12 cellular contexts compared by ENCODE assay signal in the genomic region with DNA sequence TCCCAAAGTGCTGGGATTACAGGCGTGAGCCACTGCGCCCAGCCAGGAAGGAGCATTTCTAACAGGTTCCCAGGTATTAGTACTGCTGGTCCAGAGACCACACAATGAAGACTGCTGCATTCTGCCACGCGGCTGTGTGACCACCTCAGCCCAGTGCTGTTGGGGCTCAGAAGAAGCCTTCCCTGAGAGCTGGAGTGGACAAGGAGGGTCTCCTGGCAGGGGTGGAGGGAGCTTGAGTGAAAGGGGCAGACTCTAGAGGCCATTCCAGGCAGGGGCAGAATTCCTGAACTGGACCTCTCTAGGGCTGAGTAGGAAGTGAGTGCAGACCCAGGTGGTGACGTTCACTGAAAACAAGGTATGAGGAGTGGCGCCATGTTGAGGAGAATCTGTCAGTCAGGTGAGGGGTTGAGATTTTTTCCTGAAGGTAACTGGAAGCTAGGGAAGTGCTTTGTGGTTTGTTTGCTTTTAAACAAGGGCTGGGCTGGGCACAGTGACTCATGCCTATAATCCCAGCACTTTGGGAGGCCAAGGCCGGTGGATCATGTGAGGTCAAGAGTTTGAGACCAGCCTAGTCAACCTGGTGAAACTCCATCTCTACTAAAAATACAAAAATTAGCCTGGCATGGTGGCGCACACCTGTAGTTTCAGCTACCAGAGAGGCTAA.
DNase-seq lines count a peak whose midpoint lies in the region; ATAC-seq and TF ChIP-seq lines count a peak whose summit lies in the region.
"Had no signal": no experiment of that assay in that cellular context is flagged by ENCODE, and none has a peak within 500 bp of the region (broad histone marks: within the 10 kb centered on the region; RNA-seq: fewer than 3 reads in every experiment).

No MANE protein-coding gene starts in this region.

- H3K9ac ChIP-seq in PC-3 (ENCODE audit: low read length): peak overlapping the region; percentile 61

- H3K27ac ChIP-seq in PC-3 (ENCODE audit: low read length) (peak overlapping the region; percentile 84), esophagus squamous epithelium (peak overlapping the region; percentile 59 to 74 (median 72)), sigmoid colon (no peak overlapping the region)
- H3K27ac ChIP-seq: SJCRH30 had no signal

- no peaks in the 10 kb centered on the region for H3K9me2 ChIP-seq in PC-3 (replicated peaks; ENCODE audit: low read length)

- H3K4me1 ChIP-seq in PC-3 (ENCODE audit: insufficient read depth, low read length) (peaks cover 46% of the 10 kb centered on the region), esophagus squamous epithelium (peaks cover 12 to 73% (median 14%) of the 10 kb centered on the region in 3 donors), sigmoid colon (peaks cover 0 to 4% (median 0%) of the 10 kb centered on the region in 4 donors)
- H3K4me1 ChIP-seq: SJCRH30 had no signal

- H3K4me3 ChIP-seq in PC-3 (ENCODE audit: low read length): no peak overlapping the region
- no peak overlapping the region for H3K4me3 ChIP-seq in esophagus squamous epithelium
- no peak overlapping the region for H3K4me3 ChIP-seq in sigmoid colon
- H3K4me3 ChIP-seq: SJCRH30 had no signal

- no peaks in the 10 kb centered on the region for H3K36me3 ChIP-seq in PC-3 (ENCODE audit: low read depth, low read length)
- H3K36me3 ChIP-seq in esophagus squamous epithelium: peaks cover 0 to 10% (median 0%) of the 10 kb centered on the region in 3 donors
- H3K36me3 ChIP-seq in sigmoid colon: peaks cover 0 to 8% (median 0%) of the 10 kb centered on the region in 4 donors
- H3K36me3 ChIP-seq: SJCRH30 had no signal

- TF ChIP-seq POLR2A in esophagus squamous epithelium (IDR thresholded peaks at IDR 0.05) (no peak), sigmoid colon (IDR thresholded peaks at IDR 0.05) (no peak)

- TF ChIP-seq CTCF in PC-3 (conservative IDR thresholded peaks at IDR 0.05; ENCODE audit: low read depth, low read length) (no peak), esophagus squamous epithelium (IDR thresholded peaks at IDR 0.05) (no peak), sigmoid colon (IDR thresholded peaks at IDR 0.05) (no peak)

- BruUV-seq in PC-3 (replicated peaks; lab: Mats Ljungman, UMichigan): TSS peak; percentile 29

- POLR2A ChIA-PET in PC-3 (lab: Charles Lee; ENCODE audit: unreplicated experiment): interaction anchor here (0.6 kb wide), 2 partner anchors 56 to 66 kb away, joined by 3 read pairs; no protein-coding TSS in a partner anchor

- no peaks in the 10 kb centered on the region for H4K20me1 ChIP-seq in PC-3 (ENCODE audit: low read length)

- H3K9me3 ChIP-seq in PC-3 (ENCODE audit: low read length) (no peaks in the 10 kb centered on the region), esophagus squamous epithelium (no peaks in the 10 kb centered on the region), sigmoid colon (no peaks in the 10 kb centered on the region)
- H3K9me3 ChIP-seq: SJCRH30 had no signal

- CTCF ChIA-PET in PC-3 (lab: Charles Lee): interaction anchor here (0.7 kb wide), 1 partner anchor 169 kb away, joined by 3 read pairs; no protein-coding TSS in a partner anchor

- no peak for TF ChIP-seq EP300 in sigmoid colon (IDR thresholded peaks at IDR 0.05)

- intact Hi-C loops in PC-3 (cut with micrococcal nuclease): no loop called here
- intact Hi-C loops in esophagus squamous epithelium (cut with DNase I): loop anchor here (10.0 kb wide), 1 partner anchor 58 kb away; no protein-coding TSS in a partner anchor
- intact Hi-C loops in sigmoid colon (cut with DNase I): no loop called here

- peak overlapping the region; percentile 40; the same call in 1 of the 2 replicates for H3K4me2 ChIP-seq in PC-3 (ENCODE audit: low read length)

- 42 to 76% methylated on average over 4 to 6 of the region's 8 CpGs for WGBS in esophagus squamous epithelium, 2 donors
- WGBS in sigmoid colon, 2 donors: 70 to 87% methylated on average over 8 of the region's 8 CpGs

- H3K79me2 ChIP-seq in PC-3 (ENCODE audit: low read length): no peaks in the 10 kb centered on the region

- ATAC-seq in PC-3 (peak; percentile 48), SK-N-SH treated with all-trans-retinoic acid at 6 μM for 48 hours (no peak)

- H3K27me3 ChIP-seq in PC-3 (ENCODE audit: low read length) (no peaks in the 10 kb centered on the region), esophagus squamous epithelium (no peaks in the 10 kb centered on the region), sigmoid colon (no peaks in the 10 kb centered on the region)
- H3K27me3 ChIP-seq: SJCRH30 had no signal

- no peak overlapping the region for H2AFZ ChIP-seq in PC-3 (ENCODE audit: low read length)

- no peaks in the 10 kb centered on the region for H3F3A ChIP-seq in PC-3 (ENCODE audit: low read length, unreplicated experiment)

- DNase-seq in DMS53 (lab: John Stamatoyannopoulos, UW) (peak; percentile 83), PC-3 (peak; percentile 85), esophagus squamous epithelium (lab: John Stamatoyannopoulos, UW) (no peak), sigmoid colon (peak; percentile 57), SK-N-DZ (ENCODE audit: low spot score) (no peak), T-helper 2 cell (no peak)
- no peak for DNase-seq in stimulated activated CD4-positive, alpha-beta T cell treated with anti-CD3 and anti-CD28 coated beads, Interleukin-4, amount 100 ng/mL, for 24 hours
- DNase-seq: activated CD4-positive, alpha-beta T cell treated with anti-CD3 and anti-CD28 coated beads, Interleukin-2, amount 50 U/mL, for 4 hours; DMS79 treated with DMSO at 0.1 percent for 48 hours; SJCRH30; stimulated activated naive CD4-positive, alpha-beta T cell treated with Interleukin-2 at 50 U/mL for 16 hours had no signal

TF ChIP-seq in SK-N-SH treated with all-trans-retinoic acid at 6 μM for 48 hours, 23 proteins besides CTCF, POLR2A, EP300 and RAD21 (continues in another document):
- TF ChIP-seq, protein P1, sequence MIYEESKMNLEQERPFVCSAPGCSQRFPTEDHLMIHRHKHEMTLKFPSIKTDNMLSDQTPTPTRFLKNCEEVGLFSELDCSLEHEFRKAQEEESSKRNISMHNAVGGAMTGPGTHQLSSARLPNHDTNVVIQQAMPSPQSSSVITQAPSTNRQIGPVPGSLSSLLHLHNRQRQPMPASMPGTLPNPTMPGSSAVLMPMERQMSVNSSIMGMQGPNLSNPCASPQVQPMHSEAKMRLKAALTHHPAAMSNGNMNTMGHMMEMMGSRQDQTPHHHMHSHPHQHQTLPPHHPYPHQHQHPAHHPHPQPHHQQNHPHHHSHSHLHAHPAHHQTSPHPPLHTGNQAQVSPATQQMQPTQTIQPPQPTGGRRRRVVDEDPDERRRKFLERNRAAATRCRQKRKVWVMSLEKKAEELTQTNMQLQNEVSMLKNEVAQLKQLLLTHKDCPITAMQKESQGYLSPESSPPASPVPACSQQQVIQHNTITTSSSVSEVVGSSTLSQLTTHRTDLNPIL (CRISPR knock-in tag; IDR thresholded peaks at IDR 0.05; ENCODE audit: low read depth): no peak
- TF ChIP-seq, protein P2, sequence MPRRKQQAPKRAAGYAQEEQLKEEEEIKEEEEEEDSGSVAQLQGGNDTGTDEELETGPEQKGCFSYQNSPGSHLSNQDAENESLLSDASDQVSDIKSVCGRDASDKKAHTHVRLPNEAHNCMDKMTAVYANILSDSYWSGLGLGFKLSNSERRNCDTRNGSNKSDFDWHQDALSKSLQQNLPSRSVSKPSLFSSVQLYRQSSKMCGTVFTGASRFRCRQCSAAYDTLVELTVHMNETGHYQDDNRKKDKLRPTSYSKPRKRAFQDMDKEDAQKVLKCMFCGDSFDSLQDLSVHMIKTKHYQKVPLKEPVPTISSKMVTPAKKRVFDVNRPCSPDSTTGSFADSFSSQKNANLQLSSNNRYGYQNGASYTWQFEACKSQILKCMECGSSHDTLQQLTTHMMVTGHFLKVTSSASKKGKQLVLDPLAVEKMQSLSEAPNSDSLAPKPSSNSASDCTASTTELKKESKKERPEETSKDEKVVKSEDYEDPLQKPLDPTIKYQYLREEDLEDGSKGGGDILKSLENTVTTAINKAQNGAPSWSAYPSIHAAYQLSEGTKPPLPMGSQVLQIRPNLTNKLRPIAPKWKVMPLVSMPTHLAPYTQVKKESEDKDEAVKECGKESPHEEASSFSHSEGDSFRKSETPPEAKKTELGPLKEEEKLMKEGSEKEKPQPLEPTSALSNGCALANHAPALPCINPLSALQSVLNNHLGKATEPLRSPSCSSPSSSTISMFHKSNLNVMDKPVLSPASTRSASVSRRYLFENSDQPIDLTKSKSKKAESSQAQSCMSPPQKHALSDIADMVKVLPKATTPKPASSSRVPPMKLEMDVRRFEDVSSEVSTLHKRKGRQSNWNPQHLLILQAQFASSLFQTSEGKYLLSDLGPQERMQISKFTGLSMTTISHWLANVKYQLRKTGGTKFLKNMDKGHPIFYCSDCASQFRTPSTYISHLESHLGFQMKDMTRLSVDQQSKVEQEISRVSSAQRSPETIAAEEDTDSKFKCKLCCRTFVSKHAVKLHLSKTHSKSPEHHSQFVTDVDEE (CRISPR knock-in tag; IDR thresholded peaks at IDR 0.05): no peak
- TF ChIP-seq ZFP30 (CRISPR knock-in tag; IDR thresholded peaks at IDR 0.05): no peak
- no peak for TF ChIP-seq CSDC2 (CRISPR knock-in tag; IDR thresholded peaks at IDR 0.05)
- no peak for TF ChIP-seq OSR1 (CRISPR knock-in tag; IDR thresholded peaks at IDR 0.05)
- TF ChIP-seq, protein P3, sequence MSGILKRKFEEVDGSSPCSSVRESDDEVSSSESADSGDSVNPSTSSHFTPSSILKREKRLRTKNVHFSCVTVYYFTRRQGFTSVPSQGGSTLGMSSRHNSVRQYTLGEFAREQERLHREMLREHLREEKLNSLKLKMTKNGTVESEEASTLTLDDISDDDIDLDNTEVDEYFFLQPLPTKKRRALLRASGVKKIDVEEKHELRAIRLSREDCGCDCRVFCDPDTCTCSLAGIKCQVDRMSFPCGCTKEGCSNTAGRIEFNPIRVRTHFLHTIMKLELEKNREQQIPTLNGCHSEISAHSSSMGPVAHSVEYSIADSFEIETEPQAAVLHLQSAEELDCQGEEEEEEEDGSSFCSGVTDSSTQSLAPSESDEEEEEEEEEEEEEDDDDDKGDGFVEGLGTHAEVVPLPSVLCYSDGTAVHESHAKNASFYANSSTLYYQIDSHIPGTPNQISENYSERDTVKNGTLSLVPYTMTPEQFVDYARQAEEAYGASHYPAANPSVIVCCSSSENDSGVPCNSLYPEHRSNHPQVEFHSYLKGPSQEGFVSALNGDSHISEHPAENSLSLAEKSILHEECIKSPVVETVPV (CRISPR knock-in tag; IDR thresholded peaks at IDR 0.05): no peak
- TF ChIP-seq ZNF8 (CRISPR knock-in tag; IDR thresholded peaks at IDR 0.05): no peak
- TF ChIP-seq ZNF70 (CRISPR knock-in tag; IDR thresholded peaks at IDR 0.05): no peak
- TF ChIP-seq ISL1 (CRISPR knock-in tag; IDR thresholded peaks at IDR 0.05): no peak
- no peak for TF ChIP-seq ARNTL (CRISPR knock-in tag; IDR thresholded peaks at IDR 0.05; ENCODE audit: borderline replicate concordance, low read depth)
- no peak for TF ChIP-seq SNAI2 (CRISPR knock-in tag; IDR thresholded peaks at IDR 0.05)
- TF ChIP-seq BACH2 (CRISPR knock-in tag; IDR thresholded peaks at IDR 0.05; ENCODE audit: borderline replicate concordance): no peak

Comparison
In these comparisons a context has a peak if more than half of its experiments do, and no peak if none do; other contexts are left out.
1. DNase-seq: peak in DMS53 (single experiment), PC-3 (single experiment) and sigmoid colon (single experiment); none in esophagus squamous epithelium (single experiment), SK-N-DZ (single experiment), T-helper 2 cell (0 of 5) and stimulated activated CD4-positive, alpha-beta T cell treated with anti-CD3 and anti-CD28 coated beads, Interleukin-4, amount 100 ng/mL, for 24 hours (single experiment).
2. H3K27ac ChIP-seq: peak in PC-3 (single experiment) and esophagus squamous epithelium (4 of 4); none in sigmoid colon (0 of 4).